In the genomic region with DNA sequence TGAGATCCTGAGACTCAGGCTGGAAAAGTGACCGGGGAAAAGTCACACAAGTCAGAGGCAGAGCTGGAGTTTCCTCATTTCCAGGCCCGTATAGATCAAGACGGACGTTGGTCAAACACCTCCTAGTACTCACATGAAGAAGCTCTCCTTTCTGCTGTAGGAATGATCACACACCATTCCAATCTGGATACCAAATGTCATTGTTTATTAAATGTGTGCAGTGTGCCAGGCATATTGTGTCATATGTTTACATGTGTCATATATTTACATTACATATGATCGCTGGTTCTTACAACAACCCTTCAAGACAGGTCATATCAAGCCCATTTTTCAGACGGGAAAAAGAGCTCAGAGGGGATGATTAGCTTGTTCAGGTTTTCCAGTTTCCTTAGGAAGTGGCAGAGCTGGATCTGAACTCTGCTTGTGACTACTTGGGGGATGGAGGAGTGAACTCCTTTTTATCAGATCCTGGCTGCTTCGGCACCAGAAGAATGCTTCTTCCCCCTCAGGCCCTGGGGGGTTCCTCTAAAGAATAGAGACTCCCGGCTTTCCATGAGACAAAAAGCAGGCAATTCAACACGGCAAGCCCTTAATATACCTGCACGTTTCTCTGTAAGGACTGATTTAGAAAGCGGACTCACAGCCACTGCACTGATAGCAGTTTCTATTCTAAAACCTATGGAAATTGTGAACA, we compare ENCODE assay signal across 28 cellular contexts. TPM values are rescaled to one million over a fixed set of nuclear protein-coding genes. Genes with fewer than 3 reads are reported as not detected.
DNase-seq lines count a peak whose midpoint lies in the region; ATAC-seq and TF ChIP-seq lines count a peak whose summit lies in the region.
"Had no signal": no experiment of that assay in that cellular context is flagged by ENCODE, and none has a peak within 500 bp of the region (broad histone marks: within the 10 kb centered on the region; RNA-seq: fewer than 3 reads in every experiment).

No MANE protein-coding gene starts in this region.

- H2AFZ ChIP-seq in trophoblast cell (ENCODE audit: insufficient read depth, low read length, poor library complexity): no peak overlapping the region

- H3K4me3 ChIP-seq in Panc1 (ENCODE audit: low read depth in 2 of 2, low read length in 2 of 2) (no peak overlapping the region), trophoblast cell (ENCODE audit: low read depth, low read length) (no peak overlapping the region)
- H3K4me3 ChIP-seq: esophagus squamous epithelium, thoracic aorta had no signal

- no peak overlapping the region for H3K4ac ChIP-seq in trophoblast cell (ENCODE audit: low read depth, low read length)

- peak overlapping the region; percentile 3 for H4K91ac ChIP-seq in trophoblast cell (ENCODE audit: low read depth, low read length)

- CTCF ChIA-PET in Panc1 (lab: Charles Lee): no interaction called here

- H3K18ac ChIP-seq in trophoblast cell (ENCODE audit: low read length): no peak overlapping the region

- no peak overlapping the region for H2BK5ac ChIP-seq in trophoblast cell (ENCODE audit: low read depth, low read length, poor library complexity)

- H3K4me1 ChIP-seq in Panc1 (ENCODE audit: control insufficient read depth, insufficient read depth, low read length) (peaks cover 6% of the 10 kb centered on the region), trophoblast cell (ENCODE audit: control insufficient read depth in 1 of 2, insufficient read depth in 2 of 2, low read length in 2 of 2) (peaks cover 12 to 33% of the 10 kb centered on the region in 2 experiments)

- DNase-seq in DMS53 (lab: John Stamatoyannopoulos, UW) (peak; percentile 8), DMS53 treated with DMSO at 0.1 percent for 48 hours (lab: John Stamatoyannopoulos, UW; ENCODE audit: unreplicated experiment) (no peak), Panc1 (ENCODE audit: low read depth, low spot score) (no peak), fibroblast of gingiva (ENCODE audit: low read depth) (peak; percentile 26), trophoblast cell (peak in 1 of 2 donors; percentile 53), erythroblast (lab: John Stamatoyannopoulos, UW) (no peak), glomerular visceral epithelial cell (ENCODE audit: extremely low spot score) (no peak)
- no peak for DNase-seq in activated T-cell treated with anti-CD3 and anti-CD28 coated beads, Interleukin-2, amount 50 U/mL, for 1 hour
- DNase-seq: activated CD4-positive, alpha-beta T cell treated with anti-CD3 and anti-CD28 coated beads, Interleukin-2, amount 50 U/mL, for 48 hours; activated T-cell treated with anti-CD3 and anti-CD28 coated beads, Interleukin-2, amount 50 U/mL, for 72 hours; DND-41; endodermal cell; esophagus squamous epithelium; KG1; MM.1S; NCI-H1417; NCI-H2081; NCI-H226; NCI-H82; right cardiac atrium; SK-N-SH; stimulated activated CD8-positive, alpha-beta memory T cell treated with anti-CD3 and anti-CD28 coated beads, Interleukin-4, amount 100 ng/mL, for 48 hours; stimulated activated naive CD8-positive, alpha-beta T cell treated with anti-CD3 and anti-CD28 coated beads, Interleukin-15, amount 100 ng/mL, for 72 hours had no signal

- peaks cover 6% of the 10 kb centered on the region for H3K79me1 ChIP-seq in trophoblast cell (ENCODE audit: low read length)

- no TSS peak for BruUV-seq in Panc1 (replicated peaks; lab: Mats Ljungman, UMichigan)

- peak overlapping the region; percentile 67 for H2BK12ac ChIP-seq in trophoblast cell (ENCODE audit: low read length)

- H3K79me2 ChIP-seq in trophoblast cell (ENCODE audit: control insufficient read depth, insufficient read depth, low read length, poor library complexity): no peaks in the 10 kb centered on the region

- no peak overlapping the region for H4K8ac ChIP-seq in trophoblast cell (ENCODE audit: low read depth, low read length)

- ATAC-seq in Panc1: peak; percentile 5; the same call in 1 of the 2 replicates
- ATAC-seq: activated CD4-positive, CD25-positive, alpha-beta regulatory T cell treated with anti-CD3 and anti-CD28 coated beads, Interleukin-2, amount 50 U/mL, for 24 hours; activated T-cell treated with anti-CD3 and anti-CD28 coated beads, Interleukin-2, amount 50 U/mL, for 72 hours; left lobe of liver; right cardiac atrium; stimulated activated naive CD8-positive, alpha-beta T cell treated with anti-CD3 and anti-CD28 coated beads, Interleukin-15, amount 100 ng/mL, for 72 hours had no signal

- no peak for TF ChIP-seq CTCF in Panc1 (IDR thresholded peaks at IDR 0.05)

- no peaks in the 10 kb centered on the region for H3K36me3 ChIP-seq in Panc1 (ENCODE audit: control insufficient read depth, insufficient read depth, low read length)
- H3K36me3 ChIP-seq in trophoblast cell (ENCODE audit: control insufficient read depth in 1 of 2, insufficient read depth in 2 of 2, low read length in 2 of 2): no peaks in the 10 kb centered on the region
- H3K36me3 ChIP-seq: esophagus squamous epithelium, thoracic aorta had no signal

- H2AK5ac ChIP-seq in trophoblast cell (ENCODE audit: low read length): no peak overlapping the region

- in situ Hi-C loops in Panc1 (cut with HindIII; ENCODE audit: low pct_unique_long_range_greater_than_20kb, low sequenced_read_pairs): no loop called here

- peak overlapping the region; percentile 31 for H3K4me2 ChIP-seq in trophoblast cell (ENCODE audit: low read length)
- H3K4me2 ChIP-seq: SK-N-SH had no signal

- WGBS in trophoblast cell (ENCODE audit: extremely low coverage, insufficient coverage, insufficient read length): no CpG with 5 or more reads among the region's 11 CpGs

- H3K9ac ChIP-seq in trophoblast cell (ENCODE audit: low read length): no peak overlapping the region
- H3K9ac ChIP-seq: SK-N-SH had no signal

- no peak for TF ChIP-seq POLR2A in erythroblast (IDR thresholded peaks at IDR 0.05; ENCODE audit: low read length)

- intact Hi-C loops in Panc1 (cut with micrococcal nuclease; ENCODE audit: unreplicated experiment): no loop called here

- no peaks in the 10 kb centered on the region for H3K9me3 ChIP-seq in Panc1 (ENCODE audit: control insufficient read depth, insufficient read depth, low read depth, low read length)
- no peaks in the 10 kb centered on the region for H3K9me3 ChIP-seq in trophoblast cell (ENCODE audit: insufficient read depth, low read depth, low read length)
- H3K9me3 ChIP-seq: esophagus squamous epithelium, SK-N-SH, thoracic aorta had no signal

- H4K12ac ChIP-seq in trophoblast cell (ENCODE audit: low read depth, low read length): no peak overlapping the region

- H3K27ac ChIP-seq in Panc1 (ENCODE audit: low read length): 0 out of 2 replicates have a peak overlapping the region, but pooled peaks have one; percentile 14
- H3K27ac ChIP-seq in trophoblast cell (ENCODE audit: low read depth, low read length): no peak overlapping the region
- H3K27ac ChIP-seq: 22Rv1, esophagus squamous epithelium, RWPE1, thoracic aorta had no signal

- POLR2A ChIA-PET in Panc1 (lab: Charles Lee): no interaction called here

- no peak overlapping the region for H2BK120ac ChIP-seq in trophoblast cell (ENCODE audit: insufficient read depth, low read length, poor library complexity)

- no peak overlapping the region for H3K23ac ChIP-seq in trophoblast cell (ENCODE audit: low read length)

- H3K27me3 ChIP-seq in Panc1 (ENCODE audit: control insufficient read depth, insufficient read depth, low read length) (no peaks in the 10 kb centered on the region), trophoblast cell (ENCODE audit: insufficient read depth, low read length) (no peaks in the 10 kb centered on the region)
- H3K27me3 ChIP-seq: esophagus squamous epithelium had no signal

- no peak overlapping the region for H3K14ac ChIP-seq in trophoblast cell (ENCODE audit: low read length)

RNA-seq across cellular contexts. Expression of a gene that starts 41.9 kb away (rescaled TPM):
- 51.4 TPM for total RNA-seq in Panc1 (2021; ENCODE audit: unreplicated experiment)
- polyA plus RNA-seq in Panc1 (2012; ENCODE audit: insufficient read length): 76.9 TPM
- polyA plus RNA-seq in trophoblast cell (2013): 23.3 and 27.6 TPM in 2 replicates

RNA-seq across cellular contexts. Expression of a gene that starts 55.6 kb away (rescaled TPM):
- total RNA-seq in Panc1 (2021; ENCODE audit: unreplicated experiment): 72.9 TPM
- polyA plus RNA-seq in Panc1 (2012; ENCODE audit: insufficient read length): 52.9 TPM
- polyA plus RNA-seq in trophoblast cell (2013): 17.7 and 18.0 TPM in 2 replicates

Comparison
In these comparisons a context has a peak if more than half of its experiments do, and no peak if none do; other contexts are left out.
1. DNase-seq: peak in DMS53 (single experiment) and fibroblast of gingiva (single experiment); none in DMS53 treated with DMSO at 0.1 percent for 48 hours (single experiment), Panc1 (single experiment), erythroblast (0 of 2), activated T-cell treated with anti-CD3 and anti-CD28 coated beads, Interleukin-2, amount 50 U/mL, for 1 hour (single experiment) and glomerular visceral epithelial cell (single experiment).